In genomic region chr2:206160124-206160806, GRCh38 we compare ENCODE assay signal across 8 cellular contexts. TPM values are rescaled to one million over a fixed set of nuclear protein-coding genes. Genes with fewer than 3 reads are reported as not detected.
DNase-seq lines count a peak whose midpoint lies in the region; ATAC-seq and TF ChIP-seq lines count a peak whose summit lies in the region.

No MANE protein-coding gene starts in this region.

- peak overlapping the region; percentile 96 to 97 for H3K4me3 Mint-ChIP-seq in CD14-positive monocyte
- peak overlapping the region; percentile 99 for H3K4me3 Mint-ChIP-seq in mesothelial cell of epicardium

- peak overlapping the region; percentile 97 for H3K9ac ChIP-seq in SK-N-MC (ENCODE audit: insufficient read length)

- peaks cover 58% of the 10 kb centered on the region for H3K36me3 ChIP-seq in SK-N-MC (ENCODE audit: insufficient read depth, low read length)
- peaks cover 28% of the 10 kb centered on the region for H3K36me3 ChIP-seq in ectodermal cell (ENCODE audit: control insufficient read depth, insufficient read depth, low read length)

- H3K9me3 Mint-ChIP-seq in CD14-positive monocyte (peaks cover 0 to 2% (median 0%) of the 10 kb centered on the region in 7 donors), mesothelial cell of epicardium (no peaks in the 10 kb centered on the region)

- no peaks in the 10 kb centered on the region for H3K4me1 ChIP-seq in ectodermal cell (ENCODE audit: control insufficient read depth, insufficient read depth, low read length)

- peak overlapping the region; percentile 84 for H3K27ac ChIP-seq in SK-N-MC
- peak overlapping the region; percentile 73 for H3K27ac ChIP-seq in ectodermal cell (ENCODE audit: insufficient read depth, low read depth, low read length, poor library complexity, severe bottlenecking)

- ATAC-seq in GM18907 (IDR thresholded peaks at IDR 0.05; ENCODE audit: unreplicated experiment) = peak; percentile 57
- peak; percentile 37 for ATAC-seq in HG03103 (IDR thresholded peaks at IDR 0.05; ENCODE audit: low read depth, unreplicated experiment)
- ATAC-seq in omental fat pad (ENCODE audit: low FRiP score) = no peak

- DNase-seq in CD14-positive monocyte (ENCODE audit: low spot score) (no peak), SK-N-MC (ENCODE audit: low read depth, low spot score) (no peak), mesothelial cell of epicardium (ENCODE audit: low spot score in 2 of 2, unreplicated experiment in 2 of 2) (peak in 1 of 2 experiments; percentile 38), omental fat pad (ENCODE audit: low spot score) (no peak), Kasumi-1 (lab: John Stamatoyannopoulos, UW) (no peak)

- no peak for TF ChIP-seq CTCF in CD14-positive monocyte (IDR thresholded peaks at IDR 0.05)
- TF ChIP-seq CTCF in mesothelial cell of epicardium (IDR thresholded peaks at IDR 0.05; ENCODE audit: unreplicated experiment) = no peak
- TF ChIP-seq CTCF in omental fat pad (IDR thresholded peaks at IDR 0.05) = no peak

- H3K27me3 ChIP-seq in ectodermal cell (ENCODE audit: control insufficient read depth, insufficient read depth, low read length, poor library complexity, severe bottlenecking) = no peaks in the 10 kb centered on the region

- H3K4me1 Mint-ChIP-seq in CD14-positive monocyte = peaks cover 27% of the 10 kb centered on the region
- H3K4me1 Mint-ChIP-seq in mesothelial cell of epicardium = peaks cover 24% of the 10 kb centered on the region

- peak overlapping the region; percentile 87 for H3K4me3 ChIP-seq in SK-N-MC
- peak overlapping the region; percentile 85 for H3K4me3 ChIP-seq in ectodermal cell (ENCODE audit: insufficient read depth, low read depth, low read length)

- H3K27ac Mint-ChIP-seq in CD14-positive monocyte = peak overlapping the region; percentile 94 to 98 (median 98)
- peak overlapping the region; percentile 100 for H3K27ac Mint-ChIP-seq in mesothelial cell of epicardium

- 6 to 8% methylated on average over 31 of the region's 31 CpGs for WGBS in ectodermal cell, 2 experiments

- H3K27me3 Mint-ChIP-seq in CD14-positive monocyte (ENCODE audit: low read depth in 3 of 3) (no peaks in the 10 kb centered on the region), mesothelial cell of epicardium (ENCODE audit: low read depth) (no peaks in the 10 kb centered on the region)

- H3K9me3 ChIP-seq in SK-N-MC (ENCODE audit: low read depth, low read length) = no peaks in the 10 kb centered on the region
- H3K9me3 ChIP-seq in ectodermal cell (ENCODE audit: control insufficient read depth, low read length) = no peaks in the 10 kb centered on the region

- H3K36me3 Mint-ChIP-seq in CD14-positive monocyte (peaks cover 30 to 42% of the 10 kb centered on the region in 2 donors), mesothelial cell of epicardium (peaks cover 26% of the 10 kb centered on the region)

- intact Hi-C loops in CD14-positive monocyte (cut with micrococcal nuclease) = no loop called here

RNA-seq across cellular contexts. Expression of gene EEF1B2, which starts 0.6 kb away (rescaled TPM):
- polyA plus RNA-seq in CD14-positive monocyte = 100 to 1,000 TPM; 355 to 406 TPM
- polyA plus RNA-seq in ectodermal cell (2013, experiment 1 of 4) = 1,000 TPM
- polyA plus RNA-seq in ectodermal cell (2013, experiment 2 of 4) = 888 TPM
- 966 TPM for polyA plus RNA-seq in ectodermal cell (2013, experiment 3 of 4)
- polyA plus RNA-seq in ectodermal cell (2013, experiment 4 of 4) = 1,064 TPM
- total RNA-seq in mesothelial cell of epicardium (483 to 501 TPM (median 491 TPM) in 3 replicates), omental fat pad (100 to 1,000 TPM; 392 to 494 (median 393) TPM)

RNA-seq across cellular contexts. Expression of gene NDUFS1, which starts 1.0 kb away (rescaled TPM):
- 10 to 100 TPM; 37.9 to 43.9 TPM for polyA plus RNA-seq in CD14-positive monocyte
- 73.5 TPM for polyA plus RNA-seq in ectodermal cell (2013, experiment 1 of 4)
- polyA plus RNA-seq in ectodermal cell (2013, experiment 2 of 4) = 85.9 TPM
- 57.8 TPM for polyA plus RNA-seq in ectodermal cell (2013, experiment 3 of 4)
- 60.1 TPM for polyA plus RNA-seq in ectodermal cell (2013, experiment 4 of 4)
- total RNA-seq in mesothelial cell of epicardium = 59.6 to 62.5 TPM (median 61.5 TPM) in 3 replicates
- 10 to 100 TPM; 74.6 to 96.2 (median 86.0) TPM for total RNA-seq in omental fat pad
